13 cellular contexts compared by ENCODE assay signal in the genomic region with DNA sequence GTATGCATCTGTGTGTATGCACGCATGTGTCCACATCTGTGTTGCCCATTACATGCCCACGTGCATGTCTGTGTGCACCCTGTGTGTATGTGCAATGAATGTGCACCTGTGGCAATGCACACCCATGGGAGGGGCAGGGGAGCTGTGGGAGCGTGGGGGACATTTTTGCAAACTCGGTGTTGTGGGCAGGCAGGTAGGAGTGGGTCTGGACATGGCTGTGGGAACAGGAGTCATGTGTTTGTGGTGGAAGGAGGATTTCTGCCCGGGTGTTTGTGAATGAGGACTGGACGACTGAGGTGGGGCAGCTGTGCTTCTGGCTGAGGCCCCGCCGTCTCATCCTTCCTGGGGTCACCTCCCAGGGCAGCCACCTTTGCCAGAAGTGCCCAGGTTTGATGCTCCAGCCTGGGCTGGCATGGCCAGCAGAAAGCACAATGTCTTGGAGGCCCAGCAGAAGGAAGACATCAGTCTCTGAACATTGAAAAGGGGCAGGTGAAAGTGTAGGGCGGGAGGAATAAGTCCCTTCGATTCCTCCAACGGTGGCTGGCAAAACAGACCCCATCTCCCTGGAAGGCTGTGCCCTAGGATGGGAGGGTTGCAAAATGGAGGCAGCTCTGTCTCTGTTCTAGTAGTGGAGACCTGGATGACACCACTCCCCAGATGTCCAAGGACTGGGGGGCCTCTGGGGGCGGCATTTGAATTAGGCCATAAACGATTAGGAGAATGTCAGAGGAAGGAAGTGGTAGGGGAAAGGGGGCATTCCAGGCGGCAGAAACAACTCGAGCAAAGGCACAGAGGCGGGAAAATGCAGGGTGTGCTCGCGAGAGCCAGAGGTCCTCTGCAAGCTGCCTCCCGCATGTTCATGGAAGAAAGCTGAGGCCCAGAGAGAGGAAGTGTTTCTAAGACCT. TPM values are rescaled to one million over a fixed set of nuclear protein-coding genes. Genes with fewer than 3 reads are reported as not detected.
DNase-seq lines count a peak whose midpoint lies in the region; ATAC-seq and TF ChIP-seq lines count a peak whose summit lies in the region.
"Had no signal": no experiment of that assay in that cellular context is flagged by ENCODE, and none has a peak within 500 bp of the region (broad histone marks: within the 10 kb centered on the region; RNA-seq: fewer than 3 reads in every experiment).

No MANE protein-coding gene starts in this region.

- no peak for TF ChIP-seq POLR2A in transverse colon (IDR thresholded peaks at IDR 0.05)

- peak overlapping the region; percentile 19 for H3K4me3 Mint-ChIP-seq in activated naive CD4-positive, alpha-beta T cell treated with anti-CD3 and anti-CD28 coated beads, Interleukin-2, amount 50 U/mL, for 24 hours
- no peak overlapping the region for H3K4me3 Mint-ChIP-seq in activated CD4-positive, alpha-beta memory T cell treated with anti-CD3 and anti-CD28 coated beads, Interleukin-2, amount 10 ng/mL, durations not matched to agents 7 days and 5 days

- no peak for TF ChIP-seq EP300 in transverse colon (IDR thresholded peaks at IDR 0.05; ENCODE audit: low read depth)

- intact Hi-C loops in transverse colon (cut with DNase I; ENCODE audit: low total_unique reads): no loop called here

- peaks cover 76% of the 10 kb centered on the region for H3K4me1 Mint-ChIP-seq in activated naive CD4-positive, alpha-beta T cell treated with anti-CD3 and anti-CD28 coated beads, Interleukin-2, amount 50 U/mL, for 24 hours
- peaks cover 43% of the 10 kb centered on the region for H3K4me1 Mint-ChIP-seq in activated CD4-positive, alpha-beta memory T cell treated with anti-CD3 and anti-CD28 coated beads, Interleukin-2, amount 10 ng/mL, durations not matched to agents 7 days and 5 days

- peaks cover 24 to 50% (median 41%) of the 10 kb centered on the region in 4 donors for H3K4me1 ChIP-seq in transverse colon

- WGBS in transverse colon (ENCODE audit: low coverage in 1 of 2), 2 donors: 71 to 80% methylated on average over 8 to 19 of the region's 19 CpGs

- in situ Hi-C loops in transverse colon (cut with MboI; ENCODE audit: low pct_ligation_motif_present in 1 of 4, low pct_unique_long_range_greater_than_20kb in 1 of 4, low sequenced_read_pairs in 3 of 4): no loop called here

- no peak for DNase-seq in activated naive CD4-positive, alpha-beta T cell treated with Interleukin-2 at 50 U/mL for 16 hours
- no peak for DNase-seq in activated CD4-positive, alpha-beta memory T cell treated with anti-CD3 and anti-CD28 coated beads, Interleukin-2, amount 10 ng/mL, durations not matched to agents 7 days and 5 days
- DNase-seq in left kidney (ENCODE audit: low read depth, low spot score) (peak; percentile 24), transverse colon (no peak), HCEC 1CT (no peak)
- no peak for DNase-seq in activated CD4-positive, CD25-positive, alpha-beta regulatory T cell (lab: John Stamatoyannopoulos, UW)
- DNase-seq: NCI-H146, nucleus accumbens, RPMI8226 had no signal

- H3K27ac ChIP-seq in transverse colon: peak overlapping the region; percentile 75 to 100 (median 88)

- H3K27ac Mint-ChIP-seq in activated naive CD4-positive, alpha-beta T cell treated with anti-CD3 and anti-CD28 coated beads, Interleukin-2, amount 50 U/mL, for 24 hours: peak overlapping the region; percentile 64
- H3K27ac Mint-ChIP-seq in activated CD4-positive, alpha-beta memory T cell treated with anti-CD3 and anti-CD28 coated beads, Interleukin-2, amount 10 ng/mL, durations not matched to agents 7 days and 5 days: peak overlapping the region; percentile 24

- H3K36me3 Mint-ChIP-seq in activated naive CD4-positive, alpha-beta T cell treated with anti-CD3 and anti-CD28 coated beads, Interleukin-2, amount 50 U/mL, for 24 hours: no peaks in the 10 kb centered on the region
- H3K36me3 Mint-ChIP-seq in activated CD4-positive, alpha-beta memory T cell treated with anti-CD3 and anti-CD28 coated beads, Interleukin-2, amount 10 ng/mL, durations not matched to agents 7 days and 5 days (ENCODE audit: low read depth): no peaks in the 10 kb centered on the region

- CTCF ChIA-PET in activated CD4-positive, alpha-beta memory T cell treated with anti-CD3 and anti-CD28 coated beads, Interleukin-2, amount 10 ng/mL, durations not matched to agents 7 days and 5 days (lab: Charles Lee): interaction anchor here (1.1 to 1.5 kb wide), 2 partner anchors 16 to 19 kb away, joined by 4 read pairs; partner anchors contain the start of gene ARMC12

- POLR2A ChIA-PET in activated CD4-positive, alpha-beta memory T cell treated with anti-CD3 and anti-CD28 coated beads, Interleukin-2, amount 10 ng/mL, durations not matched to agents 7 days and 5 days (lab: Charles Lee): interaction anchor here (0.7 to 2.5 kb wide), 6 partner anchors 9 to 101 kb away, joined by 3 to 13 read pairs (median 3); partner anchors contain the start of gene FKBP5

- no peaks in the 10 kb centered on the region for H3K27me3 ChIP-seq in transverse colon

- ATAC-seq in GM19452 (IDR thresholded peaks at IDR 0.05; ENCODE audit: unreplicated experiment): no peak

- no peaks in the 10 kb centered on the region for H3K27me3 Mint-ChIP-seq in activated naive CD4-positive, alpha-beta T cell treated with anti-CD3 and anti-CD28 coated beads, Interleukin-2, amount 50 U/mL, for 24 hours
- no peaks in the 10 kb centered on the region for H3K27me3 Mint-ChIP-seq in activated CD4-positive, alpha-beta memory T cell treated with anti-CD3 and anti-CD28 coated beads, Interleukin-2, amount 10 ng/mL, durations not matched to agents 7 days and 5 days

- H3K4me3 ChIP-seq in transverse colon: no peak overlapping the region

- no peaks in the 10 kb centered on the region for H3K36me3 ChIP-seq in transverse colon

- H3K9me3 Mint-ChIP-seq in activated naive CD4-positive, alpha-beta T cell treated with anti-CD3 and anti-CD28 coated beads, Interleukin-2, amount 50 U/mL, for 24 hours: no peaks in the 10 kb centered on the region
- no peaks in the 10 kb centered on the region for H3K9me3 Mint-ChIP-seq in activated CD4-positive, alpha-beta memory T cell treated with anti-CD3 and anti-CD28 coated beads, Interleukin-2, amount 10 ng/mL, durations not matched to agents 7 days and 5 days

- no peak for TF ChIP-seq CTCF in transverse colon (IDR thresholded peaks at IDR 0.05)

- no peaks in the 10 kb centered on the region for H3K9me3 ChIP-seq in transverse colon

RNA-seq across cellular contexts. Expression of gene ARMC12, which starts 19.1 kb away (rescaled TPM):
- 1 to 10 TPM in 1 of 2 experiments, under 1 TPM in 1; 0.40 to 1.3 TPM for total RNA-seq in activated CD4-positive, alpha-beta memory T cell treated with anti-CD3 and anti-CD28 coated beads, Interleukin-2, amount 10 ng/mL, durations not matched to agents 7 days and 5 days
- 1 to 10 TPM in 1 of 4 donors, under 1 TPM in 1, not detected in 2; 0.68 to 1.5 TPM for total RNA-seq in transverse colon

RNA-seq across cellular contexts. Expression of gene FKBP5, which starts 29.0 kb away (rescaled TPM):
- total RNA-seq in activated CD4-positive, alpha-beta memory T cell treated with anti-CD3 and anti-CD28 coated beads, Interleukin-2, amount 10 ng/mL, durations not matched to agents 7 days and 5 days: 10 to 100 TPM; 51.1 to 51.5 TPM
- 100 to 1,000 TPM in 3 of 4 donors, 10 to 100 TPM in 1; 82.8 to 299 (median 254) TPM for total RNA-seq in transverse colon

RNA-seq across cellular contexts. Expression of gene CLPSL2, which starts 58.7 kb away (rescaled TPM):
- total RNA-seq in activated CD4-positive, alpha-beta memory T cell treated with anti-CD3 and anti-CD28 coated beads, Interleukin-2, amount 10 ng/mL, durations not matched to agents 7 days and 5 days: not detected
- not detected for total RNA-seq in transverse colon
- total RNA-seq: activated CD8-positive, alpha-beta memory T cell treated with anti-CD3 and anti-CD28 coated beads for 36 hours; dermis microvascular lymphatic vessel endothelial cell had no signal
